Comparison of ENCODE assay signal across 8 cellular contexts in genomic region chr12:68331869-68332725, GRCh38. TPM values are rescaled to one million over a fixed set of nuclear protein-coding genes. Genes with fewer than 3 reads are reported as not detected.
A peak's percentile ranks its signal among the peaks of the same experiment; 100 is the strongest.
DNase-seq lines count a peak whose midpoint lies in the region; ATAC-seq and TF ChIP-seq lines count a peak whose summit lies in the region.

Gene MDM1, minus strand, starts transcription at chr12:68332362. Its CDS starts 117 bp downstream, at chr12:68332245.

- no peaks in the 10 kb centered on the region for H3K27me3 Mint-ChIP-seq in activated T-cell treated with anti-CD3 and anti-CD28 coated beads, Interleukin-2, amount 50 U/mL, for 24 hours

- H3K9ac ChIP-seq in muscle layer of colon (ENCODE audit: low read length): peak within 1 kb of the TSS; percentile 16

- H3K27me3 ChIP-seq in muscle layer of colon (ENCODE audit: control insufficient read depth in 1 of 2, insufficient read depth in 2 of 2, low read length in 2 of 2): no peaks in the 10 kb centered on the region

- ATAC-seq in GM21717 (IDR thresholded peaks at IDR 0.05; ENCODE audit: unreplicated experiment) (peak; percentile 99), esophagus mucosa (peak; percentile 98)

- peaks cover 23% of the 10 kb centered on the region for H3K36me3 Mint-ChIP-seq in activated T-cell treated with anti-CD3 and anti-CD28 coated beads, Interleukin-2, amount 50 U/mL, for 24 hours (ENCODE audit: low read depth)

- no peaks in the 10 kb centered on the region for H3K9me3 ChIP-seq in muscle layer of colon (ENCODE audit: low read length)

- H3K9me3 Mint-ChIP-seq in activated T-cell treated with anti-CD3 and anti-CD28 coated beads, Interleukin-2, amount 50 U/mL, for 24 hours: no peaks in the 10 kb centered on the region

- H3K4me1 ChIP-seq in muscle layer of colon (ENCODE audit: insufficient read depth, low read length): peaks cover 58% of the 10 kb centered on the region

- in situ Hi-C loops in KBM-7 (cut with MboI; ENCODE audit: low pct_unique_long_range_greater_than_20kb, low sequenced_read_pairs): no loop called here

- H3K4me3 ChIP-seq in muscle layer of colon (ENCODE audit: low read depth in 1 of 2, low read length in 2 of 2): peak within 1 kb of the TSS; percentile 73 to 77

- H3K36me3 ChIP-seq in muscle layer of colon (ENCODE audit: insufficient read depth, low read length): peaks cover 15% of the 10 kb centered on the region

- H3K4me3 Mint-ChIP-seq in activated T-cell treated with anti-CD3 and anti-CD28 coated beads, Interleukin-2, amount 50 U/mL, for 24 hours: peak within 1 kb of the TSS; percentile 87

- H3K27ac ChIP-seq in muscle layer of colon (ENCODE audit: low read depth, low read length): peak within 1 kb of the TSS; percentile 79

- DNase-seq in DMS114 treated with DMSO at 0.1 percent for 48 hours (lab: John Stamatoyannopoulos, UW; ENCODE audit: unreplicated experiment) (peak; percentile 98), KBM-7 (peak; percentile 97)
- DNase-seq in activated T-cell treated with anti-CD3 and anti-CD28 coated beads, Interleukin-2, amount 50 U/mL, for 24 hours: peak; percentile 95
- DNase-seq in stimulated activated CD8-positive, alpha-beta memory T cell treated with anti-CD3 and anti-CD28 coated beads, Interleukin-7, amount 100 ng/mL, for 24 hours (ENCODE audit: low read depth): peak; percentile 91

- peaks cover 41% of the 10 kb centered on the region for H3K4me1 Mint-ChIP-seq in activated T-cell treated with anti-CD3 and anti-CD28 coated beads, Interleukin-2, amount 50 U/mL, for 24 hours (ENCODE audit: low read depth)

- peak within 1 kb of the TSS; percentile 87 for H3K27ac Mint-ChIP-seq in activated T-cell treated with anti-CD3 and anti-CD28 coated beads, Interleukin-2, amount 50 U/mL, for 24 hours

TF ChIP-seq in PFSK-1, 5 proteins besides CTCF, POLR2A, EP300 and RAD21:
- peak; percentile 60; the same call in 1 of the 2 replicates for TF ChIP-seq POLR2AphosphoS5 (IDR thresholded peaks at IDR 0.05; ENCODE audit: low read depth, low read length)
- no peak for TF ChIP-seq REST (IDR thresholded peaks at IDR 0.05; ENCODE audit: insufficient read depth in 1 of 2, low read depth in 2 of 2, low read length in 2 of 2)
- peak; percentile 66; the same call in 1 of the 2 replicates for TF ChIP-seq TAF1 (IDR thresholded peaks at IDR 0.05; ENCODE audit: borderline replicate concordance, insufficient read depth, low read length)
- no peak for TF ChIP-seq FOXP2 (optimal IDR thresholded peaks at IDR 0.05; ENCODE audit: borderline replicate concordance, extremely low read depth, extremely low read length, insufficient read depth)
- TF ChIP-seq SIN3A (IDR thresholded peaks at IDR 0.05; ENCODE audit: borderline replicate concordance, insufficient read depth, low read length): no peak

RNA-seq across cellular contexts. Expression of gene MDM1, which starts in this region (rescaled TPM):
- 3.9 TPM for polyA plus RNA-seq in PFSK-1 (2012; ENCODE audit: insufficient read length, low read depth)
- 5.3 TPM for total RNA-seq in esophagus mucosa

Comparison
In these comparisons a context has a peak if more than half of its experiments do, and no peak if none do; other contexts are left out.
1. Peak in every context shown above with its lines: DNase-seq, ATAC-seq, H3K4me3 ChIP-seq and H3K27ac ChIP-seq.